Comparison of ENCODE assay signal across 7 cellular contexts in genomic region chr1:205294175-205294913, GRCh38. TPM values are rescaled to one million over a fixed set of nuclear protein-coding genes. Genes with fewer than 3 reads are reported as not detected.
A peak's percentile ranks its signal among the peaks of the same experiment; 100 is the strongest.
DNase-seq lines count a peak whose midpoint lies in the region; ATAC-seq, FAIRE-seq and TF ChIP-seq lines count a peak whose summit lies in the region.

No MANE protein-coding gene starts in this region.

- TF ChIP-seq POLR2A in body of pancreas (IDR thresholded peaks at IDR 0.05), result no peak

- no peaks in the 10 kb centered on the region for H3K36me3 ChIP-seq in body of pancreas (replicated peaks in 1 of 2; ENCODE audit: insufficient read depth in 1 of 2, low read depth in 2 of 2)
- no peaks in the 10 kb centered on the region for H3K36me3 ChIP-seq in keratinocyte (ENCODE audit: control insufficient read depth in 2 of 2, extremely low read depth in 1 of 2, insufficient read depth in 2 of 2, low read length in 2 of 2)
- H3K36me3 ChIP-seq in subcutaneous abdominal adipose tissue (ENCODE audit: control insufficient read depth in 5 of 5, insufficient read depth in 5 of 5, low read length in 5 of 5), result no peaks in the 10 kb centered on the region

- peak overlapping the region; percentile 77 for H3K4me2 ChIP-seq in keratinocyte (ENCODE audit: control insufficient read depth, extremely low read depth, insufficient read depth, low read depth, low read length)

- no peaks in the 10 kb centered on the region for H3K9me3 ChIP-seq in body of pancreas
- no peaks in the 10 kb centered on the region for H3K9me3 ChIP-seq in keratinocyte (ENCODE audit: control insufficient read depth, low read depth, low read length)
- no peaks in the 10 kb centered on the region for H3K9me3 ChIP-seq in subcutaneous abdominal adipose tissue (ENCODE audit: control insufficient read depth in 5 of 5, low read length in 5 of 5)

- peak; percentile 35 for ATAC-seq in body of pancreas

- intact Hi-C loops in body of pancreas (cut with DNase I), result no loop called here

- peak; percentile 75 for FAIRE-seq in keratinocyte (lab: Jason Lieb, UNC)

- 68 to 72% methylated on average over 6 of the region's 6 CpGs for WGBS in body of pancreas, 2 donors

- H3K9ac ChIP-seq in keratinocyte (ENCODE audit: control insufficient read depth, extremely low read depth, insufficient read depth, low read length) (peak overlapping the region; percentile 71), subcutaneous abdominal adipose tissue (ENCODE audit: low read length in 5 of 5) (no peak overlapping the region)

- dilution Hi-C loops in keratinocyte (cut with MboI; ENCODE audit: extremely low pct_ligation_motif_present, low sequenced_read_pairs), result no loop called here

- no peak overlapping the region for H3K4me3 ChIP-seq in body of pancreas
- H3K4me3 ChIP-seq in keratinocyte (ENCODE audit: control insufficient read depth in 2 of 3, extremely low read depth in 1 of 3, insufficient read depth in 2 of 3, low read depth in 1 of 3, low read length in 3 of 3), result peak overlapping the region in 1 of 3 experiments; percentile 15
- no peak overlapping the region for H3K4me3 ChIP-seq in subcutaneous abdominal adipose tissue (ENCODE audit: low read depth in 1 of 5, low read length in 5 of 5)

- H3K27ac ChIP-seq in body of pancreas, result peak overlapping the region; percentile 2 to 68 (median 46)
- peak overlapping the region; percentile 93 for H3K27ac ChIP-seq in keratinocyte (ENCODE audit: control insufficient read depth, insufficient read depth, low read length)
- peak overlapping the region; percentile 30 for H3K27ac ChIP-seq in subcutaneous abdominal adipose tissue (ENCODE audit: low read depth, low read length)

- peak overlapping the region; percentile 23 for H2AFZ ChIP-seq in keratinocyte (ENCODE audit: control insufficient read depth, low read length)

- H3K27me3 ChIP-seq in body of pancreas (no peaks in the 10 kb centered on the region), keratinocyte (ENCODE audit: control insufficient read depth, extremely low read depth, insufficient read depth, low read length) (no peaks in the 10 kb centered on the region), subcutaneous abdominal adipose tissue (ENCODE audit: control insufficient read depth in 5 of 5, insufficient read depth in 4 of 5, low read length in 5 of 5) (no peaks in the 10 kb centered on the region)

- no peaks in the 10 kb centered on the region for H4K20me1 ChIP-seq in keratinocyte (ENCODE audit: control insufficient read depth, extremely low read depth, insufficient read depth, low read length)

- peaks cover 16% of the 10 kb centered on the region for H3K4me1 ChIP-seq in body of pancreas
- peaks cover 56% of the 10 kb centered on the region for H3K4me1 ChIP-seq in keratinocyte (ENCODE audit: control insufficient read depth, extremely low read depth, insufficient read depth, low read length)
- peaks cover 6 to 22% (median 16%) of the 10 kb centered on the region in 5 donors for H3K4me1 ChIP-seq in subcutaneous abdominal adipose tissue (ENCODE audit: control insufficient read depth in 5 of 5, insufficient read depth in 5 of 5, low read length in 5 of 5)

- TF ChIP-seq CTCF in body of pancreas (IDR thresholded peaks at IDR 0.05) (no peak), keratinocyte (optimal IDR thresholded peaks at IDR 0.05 in 1 of 3, IDR thresholded peaks at IDR 0.05 in 1 of 3, conservative IDR thresholded peaks at IDR 0.05 in 1 of 3; ENCODE audit: extremely low read depth in 1 of 3, insufficient read depth in 2 of 3, low read length in 3 of 3) (no peak)

- no peaks in the 10 kb centered on the region for H3K79me2 ChIP-seq in keratinocyte (ENCODE audit: control insufficient read depth, insufficient read depth, low read length)

- peak; percentile 92 for DNase-seq in HS-5 (ENCODE audit: low read depth)
- peak in 1 of 4 donors; percentile 51 for DNase-seq in body of pancreas
- DNase-seq in keratinocyte (ENCODE audit: low read depth, low spot score), result no peak
- DNase-seq in NCI-H524 treated with DMSO at 0.1 percent for 48 hours (lab: John Stamatoyannopoulos, UW), result no peak
- DNase-seq in NCI-H345 treated with DMSO at 0.1 percent for 48 hours (lab: John Stamatoyannopoulos, UW; ENCODE audit: unreplicated experiment), result no peak
- DNase-seq in NCI-H1092 treated with DMSO at 0.1 percent for 48 hours (lab: John Stamatoyannopoulos, UW), result no peak

- H3K9me1 ChIP-seq in keratinocyte (ENCODE audit: control insufficient read depth, extremely low read depth, insufficient read depth, low read length), result no peaks in the 10 kb centered on the region

RNA-seq across cellular contexts. Expression of gene NUAK2, which starts 27.2 kb away (rescaled TPM):
- 10 to 100 TPM; 11.2 to 20.8 TPM for total RNA-seq in body of pancreas
- polyA plus RNA-seq in keratinocyte, result 2.8 to 5.9 TPM (median 3.9 TPM) in 3 replicates
- 2.9 TPM for polyA plus RNA-seq in keratinocyte (2011; ENCODE audit: low read depth)
- polyA plus RNA-seq in keratinocyte (2011; cell fraction: cytosol; rRNA removed), result 3.0 TPM in 2 replicates
- polyA plus RNA-seq in keratinocyte (2011; cell fraction: nucleus; rRNA removed), result 7.9 and 8.2 TPM in 2 replicates
- polyA plus RNA-seq in keratinocyte (2012; ENCODE audit: low replicate concordance), result 5.4 and 7.6 TPM in 2 replicates
- polyA minus RNA-seq in keratinocyte, result 4.1 to 8.7 TPM (median 4.3 TPM) in 3 replicates
- polyA minus RNA-seq in keratinocyte (2011; cell fraction: cytosol; rRNA and poly(A)+ RNA removed), result 5.8 TPM
- 9.7 and 12.9 TPM in 2 replicates for polyA minus RNA-seq in keratinocyte (2011; cell fraction: nucleus; rRNA and poly(A)+ RNA removed)

Comparison
In these comparisons a context has a peak if more than half of its experiments do, and no peak if none do; other contexts are left out.
1. H3K27ac ChIP-seq: peak in every context shown above with its lines; median percentile 93 in keratinocyte; 46 in body of pancreas; 30 in subcutaneous abdominal adipose tissue.